Comparison of ENCODE assay signal across 19 cellular contexts in the genomic region with DNA sequence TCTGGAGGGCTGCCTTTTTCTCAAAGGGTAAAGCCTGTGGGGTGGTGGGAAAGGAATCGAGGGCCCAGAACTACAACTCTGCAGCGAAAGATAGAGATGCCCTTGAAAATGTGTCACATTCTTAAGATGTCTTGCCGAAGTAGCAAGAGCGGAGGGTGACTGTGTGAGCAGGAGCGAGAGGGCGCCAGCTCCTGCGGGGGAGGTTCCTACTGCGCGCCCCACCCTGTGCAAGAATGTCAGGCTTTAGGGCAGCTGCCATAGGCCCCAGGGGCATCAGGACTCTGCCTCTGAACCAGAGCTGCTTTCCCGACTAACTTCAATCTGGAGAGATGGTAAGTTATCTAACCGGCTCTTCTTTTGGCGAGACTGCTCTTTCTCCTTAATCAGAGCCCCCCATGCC. TPM values are rescaled to one million over a fixed set of nuclear protein-coding genes. Genes with fewer than 3 reads are reported as not detected.
DNase-seq lines count a peak whose midpoint lies in the region.
"Had no signal": no experiment of that assay in that cellular context is flagged by ENCODE, and none has a peak within 500 bp of the region (broad histone marks: within the 10 kb centered on the region; RNA-seq: fewer than 3 reads in every experiment).

No MANE protein-coding gene starts in this region.

- H3K27ac ChIP-seq in trophoblast cell (ENCODE audit: low read depth, low read length), result no peak overlapping the region
- H3K27ac ChIP-seq: C4-2B, GM23248 had no signal

- H3K4me3 ChIP-seq in trophoblast cell (ENCODE audit: low read depth, low read length), result no peak overlapping the region
- H3K4me3 ChIP-seq: GM12878, GM23248 had no signal

- no CpG with 5 or more reads among the region's 12 CpGs for WGBS in trophoblast cell (ENCODE audit: extremely low coverage, insufficient coverage, insufficient read length)

- no peak overlapping the region for H2AK5ac ChIP-seq in trophoblast cell (ENCODE audit: low read length)

- no peak overlapping the region for H2BK5ac ChIP-seq in trophoblast cell (ENCODE audit: low read depth, low read length, poor library complexity)

- no peaks in the 10 kb centered on the region for H3K79me1 ChIP-seq in trophoblast cell (ENCODE audit: low read length)

- H3K23ac ChIP-seq in trophoblast cell (ENCODE audit: low read length), result no peak overlapping the region

- no peak overlapping the region for H2BK12ac ChIP-seq in trophoblast cell (ENCODE audit: low read length)

- no peak overlapping the region for H4K91ac ChIP-seq in trophoblast cell (ENCODE audit: low read depth, low read length)

- H4K8ac ChIP-seq in trophoblast cell (ENCODE audit: low read depth, low read length), result no peak overlapping the region

- H3K9ac ChIP-seq in trophoblast cell (ENCODE audit: low read length), result no peak overlapping the region
- H3K9ac ChIP-seq: GM23248 had no signal

- H2AFZ ChIP-seq in trophoblast cell (ENCODE audit: insufficient read depth, low read length, poor library complexity), result no peak overlapping the region
- H2AFZ ChIP-seq: GM23248 had no signal

- H4K12ac ChIP-seq in trophoblast cell (ENCODE audit: low read depth, low read length), result no peak overlapping the region

- H3K14ac ChIP-seq in trophoblast cell (ENCODE audit: low read length), result no peak overlapping the region

- no peak overlapping the region for H3K18ac ChIP-seq in trophoblast cell (ENCODE audit: low read length)

- peak; percentile 81 for DNase-seq in A172 (ENCODE audit: low spot score)
- peak; percentile 84 for DNase-seq in NCI-H226
- DNase-seq in head of caudate nucleus, result peak in 30 of 42 donors; percentile 23 to 80 (median 50)
- peak; percentile 89 to 90 for DNase-seq in trophoblast cell
- DNase-seq in effector CD8-positive, alpha-beta T cell (lab: John Stamatoyannopoulos, UW), result no peak
- no peak for DNase-seq in iPS-NIHi11 (ENCODE audit: low spot score)
- DNase-seq in SKM-1 treated with dmso at 0.1 percent for 144 hours (lab: John Stamatoyannopoulos, UW; ENCODE audit: unreplicated experiment), result no peak
- no peak for DNase-seq in NCI-H446 (lab: John Stamatoyannopoulos, UW)
- DNase-seq: DND-41, GDM1, GM23248, KG1, NCI-H1436, NCI-H2029, NCI-H2171 treated with DMSO at 0.1 percent for 48 hours, NCI-H510A treated with DMSO at 0.1 percent for 48 hours, NCI-H82 had no signal

- no peak overlapping the region for H2BK120ac ChIP-seq in trophoblast cell (ENCODE audit: insufficient read depth, low read length, poor library complexity)

- intact Hi-C loops in head of caudate nucleus (cut with DNase I), result no loop called here

- no peaks in the 10 kb centered on the region for H3K27me3 ChIP-seq in trophoblast cell (ENCODE audit: insufficient read depth, low read length)

- no peaks in the 10 kb centered on the region for H3K4me1 ChIP-seq in trophoblast cell (ENCODE audit: control insufficient read depth in 1 of 2, insufficient read depth in 2 of 2, low read length in 2 of 2)

- no peaks in the 10 kb centered on the region for H3K79me2 ChIP-seq in trophoblast cell (ENCODE audit: control insufficient read depth, insufficient read depth, low read length, poor library complexity)

- H3K9me3 ChIP-seq in trophoblast cell (ENCODE audit: insufficient read depth, low read depth, low read length), result no peaks in the 10 kb centered on the region

- peaks cover 43 to 64% of the 10 kb centered on the region in 2 experiments for H3K36me3 ChIP-seq in trophoblast cell (ENCODE audit: control insufficient read depth in 1 of 2, insufficient read depth in 2 of 2, low read length in 2 of 2)

- H3K4me2 ChIP-seq in trophoblast cell (ENCODE audit: low read length), result no peak overlapping the region

- no peak overlapping the region for H3K4ac ChIP-seq in trophoblast cell (ENCODE audit: low read depth, low read length)

RNA-seq across cellular contexts. Expression of gene ITGAE, which starts 11.8 kb away (rescaled TPM):
- total RNA-seq in A172 (2014; rRNA removed; shearing (Covaris generic)), result 70.5 and 88.5 TPM in 2 replicates
- polyA plus RNA-seq in trophoblast cell (2013), result 32.1 and 34.1 TPM in 2 replicates

RNA-seq across cellular contexts. Expression of gene NCBP3, which starts 33.3 kb away (rescaled TPM):
- total RNA-seq in A172 (2014; rRNA removed; shearing (Covaris generic)), result 22.1 and 28.1 TPM in 2 replicates
- polyA plus RNA-seq in trophoblast cell (2013), result 31.8 and 32.8 TPM in 2 replicates

Comparison
In these comparisons a context has a peak if more than half of its experiments do, and no peak if none do; other contexts are left out.
1. DNase-seq: peak in A172 (single experiment), NCI-H226 (single experiment), head of caudate nucleus (30 of 42) and trophoblast cell (2 of 2); none in effector CD8-positive, alpha-beta T cell (single experiment), iPS-NIHi11 (single experiment), SKM-1 treated with dmso at 0.1 percent for 144 hours (single experiment) and NCI-H446 (0 of 2).